Comparison of ENCODE assay signal across 18 cellular contexts in genomic region chr21:25927195-25927880, GRCh38.
DNase-seq lines count a peak whose midpoint lies in the region; ATAC-seq and TF ChIP-seq lines count a peak whose summit lies in the region.
"Had no signal": no experiment of that assay in that cellular context is flagged by ENCODE, and none has a peak within 500 bp of the region (broad histone marks: within the 10 kb centered on the region; RNA-seq: fewer than 3 reads in every experiment).

No MANE protein-coding gene starts in this region.

- no peak for TF ChIP-seq POLR2A in heart left ventricle (IDR thresholded peaks at IDR 0.05)
- TF ChIP-seq POLR2A in sigmoid colon (IDR thresholded peaks at IDR 0.05), result no peak

- H3K36me3 ChIP-seq in heart left ventricle (no peaks in the 10 kb centered on the region), right atrium auricular region (no peaks in the 10 kb centered on the region), sigmoid colon (no peaks in the 10 kb centered on the region), urinary bladder (ENCODE audit: insufficient read depth) (no peaks in the 10 kb centered on the region)

- no peak for TF ChIP-seq EP300 in sigmoid colon (IDR thresholded peaks at IDR 0.05)

- ATAC-seq in heart left ventricle (peak in 2 of 4 donors; percentile 20 to 29), Right ventricle myocardium superior (ENCODE audit: poor library complexity) (no peak)
- ATAC-seq: GM12878 had no signal

- peak overlapping the region; percentile 5 to 77 (median 68) for H3K27ac ChIP-seq in heart left ventricle
- H3K27ac ChIP-seq in right atrium auricular region, result peak overlapping the region; percentile 35 to 55
- H3K27ac ChIP-seq in sigmoid colon, result peak overlapping the region in 3 of 4 donors; percentile 40 to 63 (median 42)
- H3K27ac ChIP-seq in urinary bladder (ENCODE audit: low read depth), result peak overlapping the region; percentile 28
- H3K27ac ChIP-seq: SJCRH30 had no signal

- TF ChIP-seq CTCF in heart left ventricle (IDR thresholded peaks at IDR 0.05) (no peak), right atrium auricular region (IDR thresholded peaks at IDR 0.05) (no peak), sigmoid colon (IDR thresholded peaks at IDR 0.05) (no peak)

- DNase-seq in heart left ventricle (no peak), Right ventricle myocardium superior (no peak), right atrium auricular region (ENCODE audit: low spot score) (no peak), sigmoid colon (no peak), NCI-H1417 (lab: John Stamatoyannopoulos, UW) (no peak), HuH-7.5 (ENCODE audit: low spot score) (no peak)
- DNase-seq in NK-92 treated with Interleukin-12 subunit alpha and Interleukin-12 subunit beta, amount 100 ng/mL, for 24 hours (lab: John Stamatoyannopoulos, UW), result no peak
- DNase-seq: activated naive CD8-positive, alpha-beta T cell treated with anti-CD3 and anti-CD28 coated beads, Interleukin-2, amount 10 ng/mL, durations not matched to agents 7 days and 5 days; C1 segment of cervical spinal cord; cerebellar nuclear complex; GF-D8; HFFc6; hypothalamus; NCI-H526; occipital lobe; SJCRH30 had no signal

- WGBS in heart left ventricle, 4 donors, result 54 to 71% (median 62%) methylated on average over 6 of the region's 6 CpGs
- 85 to 91% methylated on average over 6 of the region's 6 CpGs for WGBS in sigmoid colon, 2 donors
- WGBS in urinary bladder, result 55% methylated on average over 6 of the region's 6 CpGs

- H3K4me1 ChIP-seq in heart left ventricle (peaks cover 7 to 64% (median 30%) of the 10 kb centered on the region in 12 donors), right atrium auricular region (peaks cover 0 to 30% of the 10 kb centered on the region in 2 donors), sigmoid colon (peaks cover 0 to 20% (median 15%) of the 10 kb centered on the region in 4 donors), urinary bladder (ENCODE audit: insufficient read depth) (peaks cover 3% of the 10 kb centered on the region)

- H3K9me3 ChIP-seq in heart left ventricle (no peaks in the 10 kb centered on the region), right atrium auricular region (no peaks in the 10 kb centered on the region), sigmoid colon (no peaks in the 10 kb centered on the region)
- H3K9me3 ChIP-seq: SJCRH30 had no signal

- intact Hi-C loops in heart left ventricle (cut with DNase I), result loop anchor here in 2 of 10 donors (5.0 to 10.0 kb wide), 2 partner anchors 57 to 60 kb away; no protein-coding TSS in a partner anchor
- intact Hi-C loops in Right ventricle myocardium superior (cut with DNase I), result no loop called here
- intact Hi-C loops in sigmoid colon (cut with DNase I), result no loop called here

- H3K27me3 ChIP-seq in heart left ventricle, result no peaks in the 10 kb centered on the region
- H3K27me3 ChIP-seq in right atrium auricular region, result no peaks in the 10 kb centered on the region
- no peaks in the 10 kb centered on the region for H3K27me3 ChIP-seq in sigmoid colon
- H3K27me3 ChIP-seq: SJCRH30 had no signal

- H3K4me3 ChIP-seq in heart left ventricle (no peak overlapping the region), right atrium auricular region (no peak overlapping the region), sigmoid colon (no peak overlapping the region), urinary bladder (ENCODE audit: low read depth, low read length) (no peak overlapping the region)
- H3K4me3 ChIP-seq: GM12878, SJCRH30 had no signal
